In genomic region chr2:604826-605524, GRCh38 we compare ENCODE assay signal across 13 cellular contexts.
"Had no signal": no experiment of that assay in that cellular context is flagged by ENCODE, and none has a peak within 500 bp of the region (broad histone marks: within the 10 kb centered on the region; RNA-seq: fewer than 3 reads in every experiment).

No MANE protein-coding gene starts in this region.

- H3K36me3 ChIP-seq: ovary, tibial artery, upper lobe of right lung had no signal

- DNase-seq: central memory CD4-positive, alpha-beta T cell; effector memory CD4-positive, alpha-beta T cell; foreskin keratinocyte; left colon; natural killer cell; nucleus accumbens; ovary; stimulated activated CD4-positive, alpha-beta T cell treated with anti-CD3 and anti-CD28 coated beads, Interleukin-4, amount 100 ng/mL, for 1 hour; tibial artery; upper lobe of right lung had no signal

- H3K4me3 ChIP-seq: ovary, smooth muscle cell, tibial artery, upper lobe of right lung had no signal

- H3K4me2 ChIP-seq: smooth muscle cell had no signal

- H3K27ac ChIP-seq: foreskin keratinocyte, ovary, tibial artery, upper lobe of right lung had no signal

- H3K27me3 ChIP-seq: foreskin keratinocyte, ovary, upper lobe of right lung had no signal

- H3K4me1 ChIP-seq: foreskin keratinocyte, tibial artery, upper lobe of right lung had no signal

- H3K9me3 ChIP-seq: ovary, tibial artery, upper lobe of right lung had no signal

- ATAC-seq: left colon; right cardiac atrium; stimulated activated memory B cell treated with anti-CD40 and anti-IgM and Interleukin-4, amounts not matched to agents 10 μg/mL and 1 μg/mL and 100 μg/mL, for 72 hours; upper lobe of right lung had no signal
